24 cellular contexts compared by ENCODE assay signal in the genomic region with DNA sequence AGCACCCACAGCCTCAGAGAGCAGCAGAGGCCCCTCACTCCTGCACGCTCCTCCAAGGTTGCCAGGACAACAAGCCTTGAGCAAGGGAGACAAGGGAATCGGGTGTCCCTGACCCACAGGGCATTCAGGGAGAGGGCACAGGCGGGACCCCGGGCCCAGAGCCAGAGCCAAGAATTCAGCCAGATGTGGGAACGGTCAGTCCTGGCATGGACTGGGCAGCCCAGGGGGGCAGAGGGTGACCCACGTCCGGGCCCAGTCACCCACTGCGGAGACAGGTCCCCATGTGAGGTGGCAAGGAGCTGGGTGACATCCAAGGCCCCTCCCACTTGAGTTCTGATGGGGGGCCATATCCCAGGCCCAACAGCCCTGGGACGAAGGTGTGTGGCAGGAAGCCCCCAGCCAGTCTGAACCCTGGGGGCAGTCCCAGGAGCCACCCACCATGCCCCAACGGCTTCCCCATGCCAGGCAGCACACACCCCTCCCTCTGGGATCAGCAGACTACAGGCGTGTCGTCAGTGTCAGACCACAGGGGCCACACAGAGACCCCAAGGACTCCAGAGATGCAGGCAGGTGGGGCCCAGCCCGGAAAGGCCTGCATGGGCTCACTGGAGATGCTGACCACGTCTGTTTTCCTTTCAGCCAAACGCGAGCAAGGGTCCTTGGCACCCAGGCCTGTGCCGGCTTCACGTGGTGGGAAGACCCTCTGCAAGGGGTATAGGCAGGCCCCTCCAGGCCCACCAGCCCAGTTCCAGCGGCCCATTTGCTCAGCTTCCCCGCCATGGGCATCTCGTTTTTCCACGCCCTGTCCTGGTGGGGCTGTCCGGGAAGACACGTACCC. TPM values are rescaled to one million over a fixed set of nuclear protein-coding genes. Genes with fewer than 3 reads are reported as not detected.
DNase-seq lines count a peak whose midpoint lies in the region; ATAC-seq, FAIRE-seq and TF ChIP-seq lines count a peak whose summit lies in the region.
"Had no signal": no experiment of that assay in that cellular context is flagged by ENCODE, and none has a peak within 500 bp of the region (broad histone marks: within the 10 kb centered on the region; RNA-seq: fewer than 3 reads in every experiment).

No MANE protein-coding gene starts in this region.

- H3K4me1 ChIP-seq in right atrium auricular region (no peaks in the 10 kb centered on the region), H1 (replicated peaks in 1 of 4; ENCODE audit: control insufficient read depth in 3 of 4, insufficient read depth in 4 of 4, low read length in 3 of 4) (no peaks in the 10 kb centered on the region), lung (ENCODE audit: control insufficient read depth in 2 of 2, insufficient read depth in 2 of 2, low read length in 2 of 2) (no peaks in the 10 kb centered on the region), esophagus squamous epithelium (no peaks in the 10 kb centered on the region)
- H3K4me1 ChIP-seq: A549, BE2C had no signal

- POLR2A ChIA-PET in H1 (lab: Charles Lee; ENCODE audit: partially characterized antibody) = no interaction called here

- no peak overlapping the region for H3K18ac ChIP-seq in H1 (ENCODE audit: extremely low read depth, low read length)

- H2AK5ac ChIP-seq in H1 (ENCODE audit: low read depth, low read length) = no peak overlapping the region

- intact Hi-C loops in Right ventricle myocardium inferior (cut with DNase I) (no loop called here), esophagus squamous epithelium (cut with DNase I) (no loop called here)

- H3K23ac ChIP-seq in H1 (ENCODE audit: insufficient read length) = no peak overlapping the region

- H3K4me3 Mint-ChIP-seq in progenitor cell of endocrine pancreas (ENCODE audit: low read depth) = no peak overlapping the region
- H3K4me3 Mint-ChIP-seq: CD8-positive, alpha-beta T cell had no signal

- no peak overlapping the region for H2BK20ac ChIP-seq in H1 (ENCODE audit: low read length)

- no peaks in the 10 kb centered on the region for H3K79me2 ChIP-seq in H1 (ENCODE audit: control insufficient read depth in 1 of 2, insufficient read depth in 2 of 2, low read length in 2 of 2)

- H3K4ac ChIP-seq in H1 (replicated peaks; ENCODE audit: insufficient read length, low read depth, low read length) = no peak overlapping the region

- TF ChIP-seq EP300 in H1 (IDR thresholded peaks at IDR 0.05; ENCODE audit: borderline replicate concordance in 1 of 2, low read depth in 2 of 2, low read length in 2 of 2) = no peak

- H3K14ac ChIP-seq in H1 (ENCODE audit: insufficient read length) = no peak overlapping the region

- TF ChIP-seq POLR2A in H1 (IDR thresholded peaks at IDR 0.05; ENCODE audit: control extremely low read depth in 1 of 2, low read depth in 2 of 2, low read length in 2 of 2) (no peak), esophagus squamous epithelium (IDR thresholded peaks at IDR 0.05) (no peak)

- no peak overlapping the region for H3K4me3 ChIP-seq in right atrium auricular region
- H3K4me3 ChIP-seq in H1 (ENCODE audit: extremely low read depth in 1 of 4, insufficient read depth in 2 of 4, low read depth in 3 of 4, low read length in 4 of 4) = no peak overlapping the region
- H3K4me3 ChIP-seq in lung = no peak overlapping the region
- H3K4me3 ChIP-seq in esophagus squamous epithelium = no peak overlapping the region
- H3K4me3 ChIP-seq: A549 had no signal

- 90% methylated on average over 24 of the region's 24 CpGs; no CpG with 5 or more reads in 1 of the 2 experiments for WGBS in H1 (ENCODE audit: extremely low coverage in 1 of 2, insufficient coverage in 1 of 2, insufficient read length in 1 of 2, insufficient replicate concordance in 2 of 2, low coverage in 1 of 2, low lambda C conversion rate in 2 of 2, missing lambda C conversion rate in 1 of 2), 2 experiments
- WGBS in lung, 2 donors = 89 to 92% methylated on average over 24 of the region's 24 CpGs
- WGBS in esophagus squamous epithelium, 2 donors = 90 to 100% methylated on average over 3 to 7 of the region's 24 CpGs

- H3K79me1 ChIP-seq in H1 (ENCODE audit: low read depth, low read length) = no peaks in the 10 kb centered on the region

- no peak for TF ChIP-seq CTCF in right atrium auricular region (IDR thresholded peaks at IDR 0.05)
- TF ChIP-seq CTCF in H1 (IDR thresholded peaks at IDR 0.05; ENCODE audit: control extremely low read depth in 1 of 3, insufficient read depth in 1 of 3, low read depth in 1 of 3, low read length in 3 of 3) = no peak
- TF ChIP-seq CTCF in lung (IDR thresholded peaks at IDR 0.05; ENCODE audit: control extremely low read depth, extremely low read depth) = no peak
- no peak for TF ChIP-seq CTCF in progenitor cell of endocrine pancreas (IDR thresholded peaks at IDR 0.05; ENCODE audit: unreplicated experiment)
- TF ChIP-seq CTCF in esophagus squamous epithelium (IDR thresholded peaks at IDR 0.05) = no peak

- H4K91ac ChIP-seq in H1 (replicated peaks; ENCODE audit: insufficient read length, low read length) = no peak overlapping the region

- no peaks in the 10 kb centered on the region for H3K4me1 Mint-ChIP-seq in progenitor cell of endocrine pancreas (ENCODE audit: low read depth)

- no peak overlapping the region for H2BK15ac ChIP-seq in H1 (ENCODE audit: low read length)

- H3K27me3 Mint-ChIP-seq in progenitor cell of endocrine pancreas = no peaks in the 10 kb centered on the region

- H4K5ac ChIP-seq in H1 (ENCODE audit: insufficient read length, low read depth, low read length) = no peak overlapping the region

- H3K4me2 ChIP-seq in H1 (ENCODE audit: insufficient read depth in 1 of 2, low read depth in 2 of 2, low read length in 2 of 2) = no peak overlapping the region
- H3K4me2 ChIP-seq: A549 had no signal

- H2BK5ac ChIP-seq in H1 (ENCODE audit: low read depth, low read length) = no peak overlapping the region

- no peaks in the 10 kb centered on the region for H3K36me3 ChIP-seq in right atrium auricular region
- no peaks in the 10 kb centered on the region for H3K36me3 ChIP-seq in H1 (ENCODE audit: control insufficient read depth in 2 of 4, insufficient read depth in 4 of 4, low read length in 3 of 4)
- no peaks in the 10 kb centered on the region for H3K36me3 ChIP-seq in lung (ENCODE audit: control insufficient read depth in 2 of 2, insufficient read depth in 2 of 2, low read length in 2 of 2)
- no peaks in the 10 kb centered on the region for H3K36me3 ChIP-seq in esophagus squamous epithelium
- H3K36me3 ChIP-seq: BE2C had no signal

- H3K27me3 ChIP-seq in right atrium auricular region (no peaks in the 10 kb centered on the region), H1 (replicated peaks in 1 of 4; ENCODE audit: control insufficient read depth in 3 of 4, extremely low read depth in 1 of 4, insufficient read depth in 3 of 4, low read length in 3 of 4) (no peaks in the 10 kb centered on the region; a peak in 1 of 7 replicates), lung (ENCODE audit: control insufficient read depth, insufficient read depth) (no peaks in the 10 kb centered on the region), esophagus squamous epithelium (no peaks in the 10 kb centered on the region)
- H3K27me3 ChIP-seq: BE2C had no signal

- H2BK12ac ChIP-seq in H1 (ENCODE audit: low read depth, low read length) = no peak overlapping the region

- no peak overlapping the region for H2BK120ac ChIP-seq in H1 (replicated peaks; ENCODE audit: low read depth, low read length)

- CTCF ChIA-PET in H1 (lab: Charles Lee; ENCODE audit: partially characterized antibody) = no interaction called here

- no peaks in the 10 kb centered on the region for H3K36me3 Mint-ChIP-seq in progenitor cell of endocrine pancreas (ENCODE audit: insufficient read depth)
- H3K36me3 Mint-ChIP-seq: CD8-positive, alpha-beta T cell had no signal

- H4K8ac ChIP-seq in H1 (ENCODE audit: extremely low read depth, insufficient read depth, low read length) = peak overlapping the region; percentile 25; the same call in 1 of the 2 replicates

- peak; percentile 48 for DNase-seq in right atrium auricular region (ENCODE audit: low spot score)
- DNase-seq in Right ventricle myocardium inferior (ENCODE audit: missing footprints) = no peak
- DNase-seq in H1 (ENCODE audit: low read depth in 1 of 2, low spot score in 2 of 2) = no peak
- peak; percentile 24 for DNase-seq in lung (ENCODE audit: low spot score)
- DNase-seq in progenitor cell of endocrine pancreas (ENCODE audit: low spot score, unreplicated experiment) = no peak
- no peak for DNase-seq in esophagus squamous epithelium (lab: John Stamatoyannopoulos, UW)
- DNase-seq: BE2C; CD8-positive, alpha-beta T cell; COR-L47; DMS153; DMS79 treated with DMSO at 0.1 percent for 48 hours; GDM1; GOT3 had no signal

- H3K9me3 ChIP-seq in right atrium auricular region = no peaks in the 10 kb centered on the region
- H3K9me3 ChIP-seq in H1 (ENCODE audit: insufficient read depth in 2 of 2, low read depth in 1 of 2, low read length in 1 of 2) = peaks cover 0 to 11% of the 10 kb centered on the region in 2 experiments; a peak in 1 of 4 replicates
- peaks cover 0 to 2% of the 10 kb centered on the region in 2 donors for H3K9me3 ChIP-seq in lung (ENCODE audit: control insufficient read depth in 2 of 2, insufficient read depth in 1 of 2, low read length in 1 of 2)
- no peaks in the 10 kb centered on the region for H3K9me3 ChIP-seq in esophagus squamous epithelium
- H3K9me3 ChIP-seq: BE2C had no signal

- no peaks in the 10 kb centered on the region for H3K9me3 Mint-ChIP-seq in progenitor cell of endocrine pancreas (ENCODE audit: low read depth)
- H3K9me3 Mint-ChIP-seq: CD8-positive, alpha-beta T cell had no signal

- H4K20me1 ChIP-seq in H1 (replicated peaks in 1 of 2; ENCODE audit: control insufficient read depth in 1 of 2, insufficient read depth in 2 of 2, low read length in 2 of 2) = no peaks in the 10 kb centered on the region

- ATAC-seq in Right ventricle myocardium inferior = no peak
- ATAC-seq in lung (ENCODE audit: insufficient read depth, low FRiP score) = no peak
- no peak for ATAC-seq in HG02642 (IDR thresholded peaks at IDR 0.05; ENCODE audit: poor library complexity, unreplicated experiment)
- ATAC-seq in HG03521 (IDR thresholded peaks at IDR 0.05; ENCODE audit: unreplicated experiment) = no peak
- ATAC-seq: A549; CD8-positive, alpha-beta T cell; HCT116; HepG2 had no signal

- peak overlapping the region; percentile 84 for H3K27ac Mint-ChIP-seq in progenitor cell of endocrine pancreas
- H3K27ac Mint-ChIP-seq: CD8-positive, alpha-beta T cell had no signal

- H3K56ac ChIP-seq in H1 (replicated peaks; ENCODE audit: insufficient read length, low read depth, low read length) = no peak overlapping the region

- FAIRE-seq in H1 (lab: Jason Lieb, UNC) = no peak
- FAIRE-seq: A549, D721Med, GM12892, GM19239, HepG2, HTR-8/SVneo had no signal

- H2AFZ ChIP-seq in H1 (ENCODE audit: low read length) = no peak overlapping the region

- H3K9ac ChIP-seq in H1 (replicated peaks in 1 of 4; ENCODE audit: extremely low read depth in 1 of 4, low read depth in 3 of 4, low read length in 3 of 4) = no peak overlapping the region

- H3K27ac ChIP-seq in right atrium auricular region = no peak overlapping the region
- H3K27ac ChIP-seq in H1 (ENCODE audit: low read depth, low read length) = no peak overlapping the region
- no peak overlapping the region for H3K27ac ChIP-seq in lung (ENCODE audit: low read depth in 1 of 2, low read length in 1 of 2)
- no peak overlapping the region for H3K27ac ChIP-seq in esophagus squamous epithelium
- H3K27ac ChIP-seq: A549, C4-2B had no signal

- H3K23me2 ChIP-seq in H1 (ENCODE audit: low read depth, low read length) = no peaks in the 10 kb centered on the region

- TF ChIP-seq RAD21 in H1 (IDR thresholded peaks at IDR 0.05 in 1 of 2, conservative IDR thresholded peaks at IDR 0.05 in 1 of 2; ENCODE audit: low read depth in 2 of 2, low read length in 2 of 2) = no peak

RNA-seq across cellular contexts. Expression of a gene that starts 23.0 kb away (rescaled TPM):
- total RNA-seq in right atrium auricular region (not detected), Right ventricle myocardium inferior (0.08 TPM), lung (under 1 TPM; 0.31 to 0.46 TPM), progenitor cell of endocrine pancreas (0.80 and 0.84 TPM in 2 replicates), esophagus squamous epithelium (under 1 TPM in 2 of 4 donors, not detected in 2; under 0.01 to 0.09 TPM)
- 0.25 and 0.32 TPM in 2 replicates for total RNA-seq in H1 (2021; fragmentation: NEBNext Ultra II Directional; extraction: Animal tissue kit (Norgen Biotek cat#: 25700))
- polyA plus RNA-seq in H1 (2011; rRNA removed) (0.05 and 0.08 TPM in 2 replicates), lung (under 1 TPM; 0.05 to 0.10 TPM)
- 0.12 TPM for polyA plus RNA-seq in H1 (2011; cell fraction: cytosol; rRNA removed)
- 0.48 TPM for polyA plus RNA-seq in H1 (2011; cell fraction: nucleus; rRNA removed)
- 0.11 to 0.16 TPM (median 0.13 TPM) in 4 replicates for polyA plus RNA-seq in H1 (2012, experiment 1 of 2)
- not detected for polyA plus RNA-seq in H1 (2012, experiment 2 of 2)
- polyA plus RNA-seq in H1 (2013, experiment 1 of 2) = 0.04 TPM
- polyA plus RNA-seq in H1 (2013, experiment 2 of 2) = 0.02 TPM
- 0.12 and 0.28 TPM in 2 replicates for polyA minus RNA-seq in H1 (2011; rRNA and poly(A)+ RNA removed)
- 0.15 TPM for polyA minus RNA-seq in H1 (2011; cell fraction: cytosol; rRNA and poly(A)+ RNA removed)
- polyA minus RNA-seq in H1 (2011; cell fraction: nucleus; rRNA and poly(A)+ RNA removed) = 0.50 TPM
- polyA plus RNA-seq: AG04450, HepG2 had no signal

RNA-seq across cellular contexts. Expression of a gene that starts 27.2 kb away (rescaled TPM):
- total RNA-seq in right atrium auricular region = 1 to 10 TPM; 2.7 to 5.6 TPM
- total RNA-seq in Right ventricle myocardium inferior = 4.9 TPM
- 39.8 and 41.0 TPM in 2 replicates for total RNA-seq in H1 (2021; fragmentation: NEBNext Ultra II Directional; extraction: Animal tissue kit (Norgen Biotek cat#: 25700))
- polyA plus RNA-seq in H1 (2011; rRNA removed) = 9.2 and 11.1 TPM in 2 replicates
- polyA plus RNA-seq in H1 (2011; cell fraction: cytosol; rRNA removed) = 15.6 TPM
- polyA plus RNA-seq in H1 (2011; cell fraction: nucleus; rRNA removed) = 13.4 TPM
- polyA plus RNA-seq in H1 (2012, experiment 1 of 2) = 25.1 to 28.4 TPM (median 26.8 TPM) in 4 replicates
- polyA plus RNA-seq in H1 (2012, experiment 2 of 2) = 9.6 TPM
- 28.4 TPM for polyA plus RNA-seq in H1 (2013, experiment 1 of 2)
- 27.7 TPM for polyA plus RNA-seq in H1 (2013, experiment 2 of 2)
- 20.4 and 22.6 TPM in 2 replicates for polyA minus RNA-seq in H1 (2011; rRNA and poly(A)+ RNA removed)
- 10.9 TPM for polyA minus RNA-seq in H1 (2011; cell fraction: cytosol; rRNA and poly(A)+ RNA removed)
- polyA minus RNA-seq in H1 (2011; cell fraction: nucleus; rRNA and poly(A)+ RNA removed) = 14.4 TPM
- total RNA-seq in lung = 10 to 100 TPM in 1 of 2 donors, 1 to 10 TPM in 1; 9.6 to 14.1 TPM
- 1 to 10 TPM; 6.8 to 9.4 TPM for polyA plus RNA-seq in lung
- 51.1 and 56.3 TPM in 2 replicates for total RNA-seq in progenitor cell of endocrine pancreas
- total RNA-seq in esophagus squamous epithelium = 1 to 10 TPM; 4.5 to 7.8 (median 5.8) TPM

RNA-seq across cellular contexts. Expression of a gene that starts 52.8 kb away (rescaled TPM):
- total RNA-seq in right atrium auricular region = 1 to 10 TPM; 4.7 to 4.8 TPM
- total RNA-seq in Right ventricle myocardium inferior = 7.2 TPM
- total RNA-seq in H1 (2021; fragmentation: NEBNext Ultra II Directional; extraction: Animal tissue kit (Norgen Biotek cat#: 25700)) = 14.3 and 15.5 TPM in 2 replicates
- polyA plus RNA-seq in H1 (2011; rRNA removed) = 3.6 and 4.2 TPM in 2 replicates
- 5.3 TPM for polyA plus RNA-seq in H1 (2011; cell fraction: cytosol; rRNA removed)
- 12.8 TPM for polyA plus RNA-seq in H1 (2011; cell fraction: nucleus; rRNA removed)
- polyA plus RNA-seq in H1 (2012, experiment 1 of 2) = 5.0 to 8.8 TPM (median 7.7 TPM) in 4 replicates
- polyA plus RNA-seq in H1 (2012, experiment 2 of 2) = 0.31 TPM
- 6.2 TPM for polyA plus RNA-seq in H1 (2013, experiment 1 of 2)
- polyA plus RNA-seq in H1 (2013, experiment 2 of 2) = 5.6 TPM
- polyA minus RNA-seq in H1 (2011; rRNA and poly(A)+ RNA removed) = 6.8 and 7.7 TPM in 2 replicates
- 9.1 TPM for polyA minus RNA-seq in H1 (2011; cell fraction: cytosol; rRNA and poly(A)+ RNA removed)
- polyA minus RNA-seq in H1 (2011; cell fraction: nucleus; rRNA and poly(A)+ RNA removed) = 29.7 TPM
- 10 to 100 TPM in 1 of 2 donors, 1 to 10 TPM in 1; 7.9 to 14.4 TPM for total RNA-seq in lung
- polyA plus RNA-seq in lung = 1 to 10 TPM; 1.6 to 2.1 TPM
- total RNA-seq in progenitor cell of endocrine pancreas = 23.8 and 26.1 TPM in 2 replicates
- 10 to 100 TPM in 1 of 4 donors, 1 to 10 TPM in 3; 2.0 to 13.4 (median 5.1) TPM for total RNA-seq in esophagus squamous epithelium

Comparison
In these comparisons a context has a peak if more than half of its experiments do, and no peak if none do; other contexts are left out.
1. DNase-seq: peak in right atrium auricular region (single experiment) and lung (single experiment); none in Right ventricle myocardium inferior (single experiment), H1 (0 of 2), progenitor cell of endocrine pancreas (single experiment) and esophagus squamous epithelium (single experiment).